In the genomic region with DNA sequence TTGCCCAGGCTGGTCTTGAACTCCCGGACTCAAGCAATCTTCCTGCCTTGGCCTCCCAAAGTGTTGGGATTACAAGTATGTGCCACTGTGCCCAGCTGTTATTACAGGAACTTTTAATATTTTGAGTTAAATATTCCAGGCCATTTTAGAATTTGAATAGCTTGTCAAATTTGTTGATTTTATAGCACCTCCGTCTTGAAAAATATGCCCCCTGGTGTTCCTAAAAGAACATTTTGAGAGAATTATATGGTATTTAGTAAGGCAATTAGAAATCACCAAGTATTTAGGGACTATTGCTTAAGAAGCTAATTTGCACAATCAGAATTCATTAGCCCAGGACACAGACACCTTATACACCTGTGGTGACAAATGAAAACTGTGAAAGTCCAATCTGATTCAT, we compare ENCODE assay signal across 1 cellular context.
TF ChIP-seq lines count a peak whose summit lies in the region.

No MANE protein-coding gene starts in this region.

TF ChIP-seq in IMR-90, 13 proteins besides CTCF, POLR2A, EP300 and RAD21 (continued from another document):
- TF ChIP-seq, protein P1, sequence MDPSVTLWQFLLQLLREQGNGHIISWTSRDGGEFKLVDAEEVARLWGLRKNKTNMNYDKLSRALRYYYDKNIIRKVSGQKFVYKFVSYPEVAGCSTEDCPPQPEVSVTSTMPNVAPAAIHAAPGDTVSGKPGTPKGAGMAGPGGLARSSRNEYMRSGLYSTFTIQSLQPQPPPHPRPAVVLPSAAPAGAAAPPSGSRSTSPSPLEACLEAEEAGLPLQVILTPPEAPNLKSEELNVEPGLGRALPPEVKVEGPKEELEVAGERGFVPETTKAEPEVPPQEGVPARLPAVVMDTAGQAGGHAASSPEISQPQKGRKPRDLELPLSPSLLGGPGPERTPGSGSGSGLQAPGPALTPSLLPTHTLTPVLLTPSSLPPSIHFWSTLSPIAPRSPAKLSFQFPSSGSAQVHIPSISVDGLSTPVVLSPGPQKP (IDR thresholded peaks at IDR 0.05; ENCODE audit: borderline replicate concordance, low read depth, low read length): no peak
TF ChIP-seq in IMR-90: peak in this region for 0.
